6 cellular contexts compared by ENCODE assay signal in genomic region chr17:56549501-56549900, GRCh38. TPM values are rescaled to one million over a fixed set of nuclear protein-coding genes. Genes with fewer than 3 reads are reported as not detected.
"Had no signal": no experiment of that assay in that cellular context is flagged by ENCODE, and none has a peak within 500 bp of the region (broad histone marks: within the 10 kb centered on the region; RNA-seq: fewer than 3 reads in every experiment).

No MANE protein-coding gene starts in this region.

- H3K27ac Mint-ChIP-seq: H9 had no signal

- H3K4me3 Mint-ChIP-seq: H9 had no signal

- H3K27ac ChIP-seq: GM23248, HL-60 had no signal

- H2AFZ ChIP-seq: GM23248 had no signal

- H3K9ac ChIP-seq: GM23248 had no signal

- H3K4me3 ChIP-seq: GM23248, K562 had no signal

- ATAC-seq: K562 had no signal

- DNase-seq: GOT3, H9, IMR-90 had no signal

RNA-seq across cellular contexts. Expression of gene NOG, which starts 44.0 kb away (rescaled TPM):
- total RNA-seq: H9, K562 had no signal
- polyA plus RNA-seq: K562 had no signal
